In genomic region chr19:43820098-43820860, GRCh38 we compare ENCODE assay signal across 8 cellular contexts. TPM values are rescaled to one million over a fixed set of nuclear protein-coding genes. Genes with fewer than 3 reads are reported as not detected.
DNase-seq lines count a peak whose midpoint lies in the region; ATAC-seq and TF ChIP-seq lines count a peak whose summit lies in the region.

No MANE protein-coding gene starts in this region.

- H3K4me1 Mint-ChIP-seq in stimulated activated naive B cell treated with anti-CD40 and anti-IgM and Interleukin-4, amounts not matched to agents 10 μg/mL and 1 μg/mL and 100 μg/mL, for 72 hours = peaks cover 7 to 12% of the 10 kb centered on the region in 2 donors

- H2AFZ ChIP-seq in mammary epithelial cell (ENCODE audit: low read depth, low read length) = peak overlapping the region; percentile 88

- H3K27ac ChIP-seq in mammary epithelial cell (ENCODE audit: insufficient read depth, low read depth, low read length) = no peak overlapping the region

- intact Hi-C loops in mammary epithelial cell (cut with micrococcal nuclease) (loop anchor here (10.0 kb wide), 1 partner anchor 115 kb away; the partner anchor contains the start of gene ZNF45), left colon (cut with DNase I, micrococcal nuclease) (no loop called here)

- ATAC-seq in left colon = peak; percentile 39
- ATAC-seq in stimulated activated naive B cell treated with anti-CD40 and anti-IgM and Interleukin-4, amounts not matched to agents 10 μg/mL and 1 μg/mL and 100 μg/mL, for 72 hours (replicated peaks) = peak; percentile 78 to 81
- no peak for ATAC-seq in HG03097 (IDR thresholded peaks at IDR 0.05; ENCODE audit: low FRiP score, unreplicated experiment)

- peaks cover 41 to 49% of the 10 kb centered on the region in 2 donors for H3K27me3 Mint-ChIP-seq in stimulated activated naive B cell treated with anti-CD40 and anti-IgM and Interleukin-4, amounts not matched to agents 10 μg/mL and 1 μg/mL and 100 μg/mL, for 72 hours

- H3K79me2 ChIP-seq in mammary epithelial cell (ENCODE audit: insufficient read depth, low read length) = no peaks in the 10 kb centered on the region

- BruUV-seq in mammary epithelial cell (replicated peaks; lab: Mats Ljungman, UMichigan) = no TSS peak

- no peaks in the 10 kb centered on the region for H3K9me3 ChIP-seq in mammary epithelial cell (replicated peaks; ENCODE audit: insufficient read depth, low read length)

- peak overlapping the region; percentile 77 to 83 for H3K4me3 Mint-ChIP-seq in stimulated activated naive B cell treated with anti-CD40 and anti-IgM and Interleukin-4, amounts not matched to agents 10 μg/mL and 1 μg/mL and 100 μg/mL, for 72 hours

- no peak for TF ChIP-seq CTCF in mammary epithelial cell (conservative IDR thresholded peaks at IDR 0.05 in 1 of 2, IDR thresholded peaks at IDR 0.05 in 1 of 2; ENCODE audit: extremely low read depth in 1 of 2, insufficient read depth in 1 of 2, low read depth in 1 of 2, low read length in 2 of 2)

- WGBS in mammary epithelial cell (ENCODE audit: low coverage, missing lambda C conversion rate) = 13% methylated on average over 32 of the region's 47 CpGs

- peaks cover 0 to 8% of the 10 kb centered on the region in 2 donors for H3K9me3 Mint-ChIP-seq in stimulated activated naive B cell treated with anti-CD40 and anti-IgM and Interleukin-4, amounts not matched to agents 10 μg/mL and 1 μg/mL and 100 μg/mL, for 72 hours

- peak overlapping the region; percentile 80 for H3K4me2 ChIP-seq in mammary epithelial cell (ENCODE audit: insufficient read depth, low read depth, low read length)

- H3K4me1 ChIP-seq in mammary epithelial cell (ENCODE audit: insufficient read depth, low read length) = peaks cover 11% of the 10 kb centered on the region

- dilution Hi-C loops in mammary epithelial cell (cut with HindIII; ENCODE audit: low sequenced_read_pairs) = no loop called here

- peak overlapping the region; percentile 12 to 58 (median 52) for H3K4me3 ChIP-seq in mammary epithelial cell (replicated peaks in 1 of 3; ENCODE audit: insufficient read depth in 1 of 3, low read depth in 2 of 3, low read length in 3 of 3)

- peak overlapping the region; percentile 63 for H3K27ac Mint-ChIP-seq in stimulated activated naive B cell treated with anti-CD40 and anti-IgM and Interleukin-4, amounts not matched to agents 10 μg/mL and 1 μg/mL and 100 μg/mL, for 72 hours

- no peaks in the 10 kb centered on the region for H4K20me1 ChIP-seq in mammary epithelial cell (ENCODE audit: insufficient read depth, low read length)

- no peak overlapping the region for H3K9ac ChIP-seq in mammary epithelial cell (ENCODE audit: insufficient read depth, low read length)

- peaks cover 0 to 5% of the 10 kb centered on the region in 2 donors for H3K36me3 Mint-ChIP-seq in stimulated activated naive B cell treated with anti-CD40 and anti-IgM and Interleukin-4, amounts not matched to agents 10 μg/mL and 1 μg/mL and 100 μg/mL, for 72 hours

- CTCF ChIA-PET in mammary epithelial cell (lab: Charles Lee; ENCODE audit: low non-redundant PET) = no interaction called here

- no peaks in the 10 kb centered on the region for H3K36me3 ChIP-seq in mammary epithelial cell (ENCODE audit: insufficient read depth, low read length)

- DNase-seq in AG08395 (ENCODE audit: low spot score) (peak; percentile 69), NCI-H2171 treated with DMSO at 0.1 percent for 48 hours (lab: John Stamatoyannopoulos, UW) (peak; percentile 68), mammary epithelial cell (peak; percentile 57), left colon (peak in 1 of 2 donors; percentile 25), NCI-H2029 treated with DMSO at 0.1 percent for 48 hours (lab: John Stamatoyannopoulos, UW) (no peak), NCI-H526 treated with DMSO at 0.1 percent for 48 hours (lab: John Stamatoyannopoulos, UW) (no peak)
- peak; percentile 30 for DNase-seq in stimulated activated naive B cell treated with anti-CD40 and anti-IgM and Interleukin-4, amounts not matched to agents 10 μg/mL and 1 μg/mL and 100 μg/mL, for 72 hours

- in situ Hi-C loops in mammary epithelial cell (cut with MboI; ENCODE audit: low sequenced_read_pairs in 2 of 2) = no loop called here

- no peaks in the 10 kb centered on the region for H3K27me3 ChIP-seq in mammary epithelial cell (ENCODE audit: insufficient read depth, low read length)

RNA-seq across cellular contexts. Expression of gene ZNF283, which starts 6.8 kb away (rescaled TPM):
- total RNA-seq in mammary epithelial cell = 10 to 100 TPM; 10.8 to 13.2 TPM
- polyA plus RNA-seq in mammary epithelial cell = 2.0 TPM
- 0.98 TPM for polyA minus RNA-seq in mammary epithelial cell
- 10 to 100 TPM in 1 of 2 donors, 1 to 10 TPM in 1; 8.1 to 11.5 TPM for total RNA-seq in left colon

RNA-seq across cellular contexts. Expression of gene LYPD5, which starts 18.0 kb away (rescaled TPM):
- total RNA-seq in mammary epithelial cell (1 to 10 TPM; 2.2 to 6.1 TPM), left colon (1 to 10 TPM in 1 of 2 donors, under 1 TPM in 1; 0.70 to 3.5 TPM)
- polyA plus RNA-seq in mammary epithelial cell = 13.0 TPM
- polyA minus RNA-seq in mammary epithelial cell = 20.4 TPM

RNA-seq across cellular contexts. Expression of gene KCNN4, which starts 39.5 kb away (rescaled TPM):
- total RNA-seq in mammary epithelial cell (100 to 1,000 TPM; 104 to 111 TPM), left colon (10 to 100 TPM; 21.2 to 45.6 TPM)
- 163 TPM for polyA plus RNA-seq in mammary epithelial cell
- polyA minus RNA-seq in mammary epithelial cell = 112 TPM

Comparison
In these comparisons a context has a peak if more than half of its experiments do, and no peak if none do; other contexts are left out.
1. DNase-seq: peak in AG08395 (single experiment), NCI-H2171 treated with DMSO at 0.1 percent for 48 hours (single experiment), mammary epithelial cell (single experiment) and stimulated activated naive B cell treated with anti-CD40 and anti-IgM and Interleukin-4, amounts not matched to agents 10 μg/mL and 1 μg/mL and 100 μg/mL, for 72 hours (single experiment); none in NCI-H2029 treated with DMSO at 0.1 percent for 48 hours (single experiment) and NCI-H526 treated with DMSO at 0.1 percent for 48 hours (single experiment).